ENCODE assay signal across 14 cellular contexts in the genomic region with DNA sequence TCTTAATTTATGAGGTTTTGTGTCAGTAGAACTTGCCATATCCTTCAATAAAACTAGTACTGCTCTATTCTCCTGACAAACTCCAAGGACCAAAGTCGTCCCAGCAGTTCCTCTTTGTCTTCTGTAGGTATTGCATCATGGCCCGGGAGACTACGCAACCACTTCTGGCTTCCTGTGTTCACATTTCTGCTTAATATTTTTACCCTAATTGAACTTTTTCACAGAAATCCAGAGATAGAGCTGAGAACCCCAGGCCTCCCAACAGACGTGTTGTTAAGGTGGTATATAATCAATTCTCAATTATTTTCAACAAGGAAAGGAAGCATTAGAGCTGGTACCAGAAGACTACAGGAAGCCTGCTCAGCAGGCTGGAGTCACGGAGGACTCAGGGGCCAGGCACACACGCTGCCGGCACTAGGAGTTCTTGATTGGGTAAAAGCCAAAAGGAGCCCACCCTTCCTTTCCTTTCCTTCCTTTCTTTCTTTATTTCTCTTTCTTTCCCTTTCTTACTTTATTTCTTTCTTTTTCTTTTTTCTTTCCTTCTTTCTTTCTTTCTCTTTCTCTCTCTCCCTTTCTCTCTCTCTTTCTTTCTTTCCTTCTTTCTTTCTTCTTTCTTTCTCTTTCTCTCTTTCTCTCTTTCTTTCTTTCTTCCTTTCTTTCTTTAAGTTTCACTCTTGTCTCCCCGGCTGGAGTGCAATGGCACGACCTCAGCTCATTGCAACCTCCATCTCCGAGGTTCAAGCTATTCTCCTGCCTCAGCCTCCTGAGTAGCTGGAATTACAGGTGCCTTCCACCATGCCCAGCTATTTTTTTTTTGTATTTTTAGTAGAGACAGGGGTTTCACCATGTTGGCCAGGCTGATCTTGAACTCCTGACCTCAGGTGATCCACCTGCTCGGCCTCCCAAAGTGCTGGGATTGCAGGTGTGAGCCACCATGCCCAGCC.
A peak's percentile ranks its signal among the peaks of the same experiment; 100 is the strongest.
DNase-seq lines count a peak whose midpoint lies in the region; ATAC-seq and TF ChIP-seq lines count a peak whose summit lies in the region.
"Had no signal": no experiment of that assay in that cellular context is flagged by ENCODE, and none has a peak within 500 bp of the region (broad histone marks: within the 10 kb centered on the region; RNA-seq: fewer than 3 reads in every experiment).

No MANE protein-coding gene starts in this region.

- H3K4me3 ChIP-seq in Karpas-422 (ENCODE audit: low read length) = no peak overlapping the region
- H3K4me3 ChIP-seq: BLaER1 had no signal

- H3K9me2 ChIP-seq in Karpas-422 (replicated peaks; ENCODE audit: insufficient read depth, low read length) = no peaks in the 10 kb centered on the region

- no peak for TF ChIP-seq CTCF in omental fat pad (IDR thresholded peaks at IDR 0.05)

- ATAC-seq in omental fat pad (ENCODE audit: low FRiP score) = no peak
- ATAC-seq: stimulated activated memory B cell treated with anti-CD40 and anti-IgM and Interleukin-4, amounts not matched to agents 10 μg/mL and 1 μg/mL and 100 μg/mL, for 72 hours had no signal

- no peak overlapping the region for H3K9ac ChIP-seq in Karpas-422 (ENCODE audit: low read length)
- H3K9ac ChIP-seq: BLaER1 had no signal

- no peak overlapping the region for H3K27ac ChIP-seq in Karpas-422 (ENCODE audit: low read length)
- H3K27ac ChIP-seq: BLaER1 had no signal

- H3K79me2 ChIP-seq in Karpas-422 (ENCODE audit: low read length) = no peaks in the 10 kb centered on the region

- H3K4me2 ChIP-seq in Karpas-422 (ENCODE audit: low read depth, low read length, poor library complexity, severe bottlenecking) = no peak overlapping the region
- H3K4me2 ChIP-seq: BLaER1 had no signal

- H2AFZ ChIP-seq in Karpas-422 (ENCODE audit: low read length) = no peak overlapping the region

- no peaks in the 10 kb centered on the region for H3K4me1 ChIP-seq in Karpas-422 (ENCODE audit: low read length)

- no peaks in the 10 kb centered on the region for H3K27me3 ChIP-seq in Karpas-422 (ENCODE audit: low read length)
- H3K27me3 ChIP-seq: BLaER1 had no signal

- H3K9me3 ChIP-seq in Karpas-422 (ENCODE audit: low read length) = no peaks in the 10 kb centered on the region
- H3K9me3 ChIP-seq: BLaER1 had no signal

- no peaks in the 10 kb centered on the region for H3K36me3 ChIP-seq in Karpas-422 (ENCODE audit: insufficient read depth, low read length)
- H3K36me3 ChIP-seq: BLaER1 had no signal

- peak; percentile 20 for DNase-seq in EH (ENCODE audit: low read depth)
- DNase-seq in OCI-M1 (lab: John Stamatoyannopoulos, UW) = peak; percentile 75
- peak; percentile 37 for DNase-seq in globus pallidus (ENCODE audit: low spot score)
- DNase-seq in omental fat pad (ENCODE audit: low spot score) = peak; percentile 54
- DNase-seq in D341Med (ENCODE audit: low spot score) = no peak
- no peak for DNase-seq in DMS53 (lab: John Stamatoyannopoulos, UW)
- no peak for DNase-seq in activated gamma-delta T cell treated with Interleukin-2 at 50 U/mL for 16 hours
- DNase-seq in Karpas-422 = no peak
- DNase-seq: endodermal cell, HFFc6, mammary epithelial cell, NCI-H187 treated with DMSO at 0.1 percent for 48 hours had no signal

- no peaks in the 10 kb centered on the region for H4K20me1 ChIP-seq in Karpas-422 (ENCODE audit: insufficient read depth, low read depth, low read length)
- H4K20me1 ChIP-seq: BLaER1 had no signal

Comparison
In these comparisons a context has a peak if more than half of its experiments do, and no peak if none do; other contexts are left out.
1. DNase-seq: peak in EH (single experiment), OCI-M1 (single experiment), globus pallidus (single experiment) and omental fat pad (single experiment); none in D341Med (single experiment), DMS53 (single experiment), activated gamma-delta T cell treated with Interleukin-2 at 50 U/mL for 16 hours (single experiment) and Karpas-422 (single experiment).